Comparison of ENCODE assay signal across 12 cellular contexts in the genomic region with DNA sequence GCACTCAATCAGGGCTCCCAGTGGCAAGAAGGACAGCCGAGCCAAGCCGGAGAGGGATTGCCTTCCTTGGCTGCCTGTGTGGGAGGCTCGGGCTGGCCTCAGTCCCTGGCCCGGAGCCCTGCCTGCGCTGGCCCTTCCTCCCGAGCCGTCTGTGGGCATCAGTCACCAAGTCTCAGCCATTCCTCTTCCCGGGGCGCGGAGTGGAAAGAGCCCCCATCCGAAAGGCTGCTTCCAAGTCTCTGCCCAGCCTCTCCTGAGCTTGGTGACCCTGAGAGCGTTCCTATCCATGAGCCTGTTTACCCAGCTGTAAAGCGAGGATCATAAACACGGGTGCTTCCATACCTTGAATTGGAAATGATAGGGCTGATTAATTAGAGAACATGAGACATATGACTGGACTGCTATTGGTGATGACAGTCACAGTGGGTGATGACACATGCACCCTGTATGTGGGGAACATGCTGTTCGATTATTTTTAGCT.
DNase-seq lines count a peak whose midpoint lies in the region; ATAC-seq and TF ChIP-seq lines count a peak whose summit lies in the region.
"Had no signal": no experiment of that assay in that cellular context is flagged by ENCODE, and none has a peak within 500 bp of the region (broad histone marks: within the 10 kb centered on the region; RNA-seq: fewer than 3 reads in every experiment).

No MANE protein-coding gene starts in this region.

- TF ChIP-seq CTCF in LNCaP clone FGC (IDR thresholded peaks at IDR 0.05; ENCODE audit: control insufficient read depth, extremely low read depth, insufficient read depth) (no peak), astrocyte of the spinal cord (IDR thresholded peaks at IDR 0.05; ENCODE audit: low read depth, low read length) (no peak)

- no peak overlapping the region for H3K27ac Mint-ChIP-seq in stimulated activated effector memory CD8-positive, alpha-beta T cell treated with anti-CD3 and anti-CD28 coated beads, Interleukin-12 subunit alpha, Interleukin-12 subunit beta, amount 100 ng/mL, for 72 hours
- H3K27ac Mint-ChIP-seq: activated B cell treated with CpG ODN at 0.5 μM for 24 hours; effector memory CD8-positive, alpha-beta T cell had no signal

- no peak overlapping the region for H3K4me3 ChIP-seq in LNCaP clone FGC (ENCODE audit: low read depth, low read length)
- H3K4me3 ChIP-seq in astrocyte of the spinal cord (ENCODE audit: low read depth, low read length): no peak overlapping the region

- H3K4me3 Mint-ChIP-seq in stimulated activated effector memory CD8-positive, alpha-beta T cell treated with anti-CD3 and anti-CD28 coated beads, Interleukin-12 subunit alpha, Interleukin-12 subunit beta, amount 100 ng/mL, for 72 hours: no peak overlapping the region
- H3K4me3 Mint-ChIP-seq: activated B cell treated with CpG ODN at 0.5 μM for 24 hours; effector memory CD8-positive, alpha-beta T cell had no signal

- ATAC-seq in stimulated activated effector memory CD8-positive, alpha-beta T cell treated with anti-CD3 and anti-CD28 coated beads, Interleukin-12 subunit alpha, Interleukin-12 subunit beta, amount 100 ng/mL, for 72 hours: peak; percentile 22
- no peak for ATAC-seq in GM18870 (IDR thresholded peaks at IDR 0.05; ENCODE audit: unreplicated experiment)
- ATAC-seq: effector memory CD8-positive, alpha-beta T cell had no signal

- no peaks in the 10 kb centered on the region for H3K36me3 Mint-ChIP-seq in stimulated activated effector memory CD8-positive, alpha-beta T cell treated with anti-CD3 and anti-CD28 coated beads, Interleukin-12 subunit alpha, Interleukin-12 subunit beta, amount 100 ng/mL, for 72 hours

- no peaks in the 10 kb centered on the region for H3K9me3 Mint-ChIP-seq in stimulated activated effector memory CD8-positive, alpha-beta T cell treated with anti-CD3 and anti-CD28 coated beads, Interleukin-12 subunit alpha, Interleukin-12 subunit beta, amount 100 ng/mL, for 72 hours
- H3K9me3 Mint-ChIP-seq: activated B cell treated with CpG ODN at 0.5 μM for 24 hours; effector memory CD8-positive, alpha-beta T cell had no signal

- H3K4me1 Mint-ChIP-seq in stimulated activated effector memory CD8-positive, alpha-beta T cell treated with anti-CD3 and anti-CD28 coated beads, Interleukin-12 subunit alpha, Interleukin-12 subunit beta, amount 100 ng/mL, for 72 hours: peaks cover 10% of the 10 kb centered on the region

- DNase-seq in LNCaP clone FGC (ENCODE audit: low read depth): peak; percentile 10
- peak; percentile 25 for DNase-seq in astrocyte of the spinal cord (ENCODE audit: low read depth, low spot score)
- peak; percentile 60 for DNase-seq in hepatic stellate cell (ENCODE audit: low spot score)
- DNase-seq in stimulated activated effector memory CD8-positive, alpha-beta T cell treated with anti-CD3 and anti-CD28 coated beads, Interleukin-12 subunit alpha, Interleukin-12 subunit beta, amount 100 ng/mL, for 72 hours (ENCODE audit: low spot score in 2 of 2): no peak
- no peak for DNase-seq in NCI-H2107 treated with DMSO at 0.1 percent for 48 hours (lab: John Stamatoyannopoulos, UW; ENCODE audit: unreplicated experiment)
- no peak for DNase-seq in SIG-M5 treated with dmso at 0.1 percent for 504 hours (lab: John Stamatoyannopoulos, UW; ENCODE audit: unreplicated experiment)
- DNase-seq: activated B cell treated with CpG ODN at 0.5 μM for 24 hours; activated effector memory CD4-positive, alpha-beta T cell treated with Interleukin-2 at 50 U/mL for 16 hours; effector memory CD8-positive, alpha-beta T cell; GDM1; stimulated activated CD4-positive, alpha-beta T cell treated with anti-CD3 and anti-CD28 coated beads, Interleukin-15, amount 100 ng/mL, for 24 hours had no signal

- in situ Hi-C loops in astrocyte of the spinal cord (cut with HindIII; ENCODE audit: low sequenced_read_pairs): no loop called here

Comparison
In these comparisons a context has a peak if more than half of its experiments do, and no peak if none do; other contexts are left out.
1. DNase-seq: peak in LNCaP clone FGC (single experiment), astrocyte of the spinal cord (single experiment) and hepatic stellate cell (single experiment); none in stimulated activated effector memory CD8-positive, alpha-beta T cell treated with anti-CD3 and anti-CD28 coated beads, Interleukin-12 subunit alpha, Interleukin-12 subunit beta, amount 100 ng/mL, for 72 hours (0 of 2), NCI-H2107 treated with DMSO at 0.1 percent for 48 hours (single experiment) and SIG-M5 treated with dmso at 0.1 percent for 504 hours (single experiment).